In genomic region chr20:32793059-32793458, GRCh38 we compare ENCODE assay signal across 13 cellular contexts. TPM values are rescaled to one million over a fixed set of nuclear protein-coding genes. Genes with fewer than 3 reads are reported as not detected.
DNase-seq lines count a peak whose midpoint lies in the region; FAIRE-seq and TF ChIP-seq lines count a peak whose summit lies in the region.
"Had no signal": no experiment of that assay in that cellular context is flagged by ENCODE, and none has a peak within 500 bp of the region (broad histone marks: within the 10 kb centered on the region; RNA-seq: fewer than 3 reads in every experiment).

No MANE protein-coding gene starts in this region.

- H3K9me3 Mint-ChIP-seq in activated naive CD4-positive, alpha-beta T cell treated with anti-CD3 and anti-CD28 coated beads for 36 hours, result no peaks in the 10 kb centered on the region
- no peaks in the 10 kb centered on the region for H3K9me3 Mint-ChIP-seq in activated naive CD8-positive, alpha-beta T cell treated with anti-CD3 and anti-CD28 coated beads for 36 hours
- no peaks in the 10 kb centered on the region for H3K9me3 Mint-ChIP-seq in nephron
- H3K9me3 Mint-ChIP-seq: dendritic cell treated with granulocyte-macrophage colony-stimulating factor and Interleukin-4, amounts not matched to agents 40 ng/mL and 50 ng/mL, for 4 days had no signal

- peak; percentile 41 for FAIRE-seq in GM18507 (lab: Jason Lieb, UNC)

- no peaks in the 10 kb centered on the region for H3K36me3 Mint-ChIP-seq in activated naive CD4-positive, alpha-beta T cell treated with anti-CD3 and anti-CD28 coated beads for 36 hours (ENCODE audit: low read depth)
- no peaks in the 10 kb centered on the region for H3K36me3 Mint-ChIP-seq in activated naive CD8-positive, alpha-beta T cell treated with anti-CD3 and anti-CD28 coated beads for 36 hours
- H3K36me3 Mint-ChIP-seq in nephron (ENCODE audit: low read depth), result no peaks in the 10 kb centered on the region

- intact Hi-C loops in activated naive CD4-positive, alpha-beta T cell treated with anti-CD3 and anti-CD28 coated beads for 36 hours (cut with micrococcal nuclease), result loop anchor here (5.0 kb wide), 2 partner anchors 39 to 284 kb away; partner anchors contain the start of gene BPIFB4

- H3K4me1 Mint-ChIP-seq in activated naive CD4-positive, alpha-beta T cell treated with anti-CD3 and anti-CD28 coated beads for 36 hours (ENCODE audit: low read depth), result peaks cover 40% of the 10 kb centered on the region
- H3K4me1 Mint-ChIP-seq in activated naive CD8-positive, alpha-beta T cell treated with anti-CD3 and anti-CD28 coated beads for 36 hours, result peaks cover 44% of the 10 kb centered on the region
- H3K4me1 Mint-ChIP-seq in nephron, result peaks cover 58% of the 10 kb centered on the region

- no peaks in the 10 kb centered on the region for H3K27me3 Mint-ChIP-seq in activated naive CD4-positive, alpha-beta T cell treated with anti-CD3 and anti-CD28 coated beads for 36 hours (ENCODE audit: low read depth)
- no peaks in the 10 kb centered on the region for H3K27me3 Mint-ChIP-seq in activated naive CD8-positive, alpha-beta T cell treated with anti-CD3 and anti-CD28 coated beads for 36 hours
- no peaks in the 10 kb centered on the region for H3K27me3 Mint-ChIP-seq in nephron (ENCODE audit: low read depth)
- H3K27me3 Mint-ChIP-seq: dendritic cell treated with granulocyte-macrophage colony-stimulating factor and Interleukin-4, amounts not matched to agents 40 ng/mL and 50 ng/mL, for 4 days had no signal

- TF ChIP-seq CTCF in nephron (IDR thresholded peaks at IDR 0.05; ENCODE audit: unreplicated experiment in 3 of 3), result no peak

- H3K27ac Mint-ChIP-seq in activated naive CD4-positive, alpha-beta T cell treated with anti-CD3 and anti-CD28 coated beads for 36 hours, result peak overlapping the region; percentile 71
- H3K27ac Mint-ChIP-seq in activated naive CD8-positive, alpha-beta T cell treated with anti-CD3 and anti-CD28 coated beads for 36 hours, result peak overlapping the region; percentile 54
- peak overlapping the region in 2 of 3 experiments; percentile 66 to 76 for H3K27ac Mint-ChIP-seq in nephron
- H3K27ac Mint-ChIP-seq: dendritic cell treated with granulocyte-macrophage colony-stimulating factor and Interleukin-4, amounts not matched to agents 40 ng/mL and 50 ng/mL, for 4 days had no signal

- no peak for DNase-seq in activated naive CD4-positive, alpha-beta T cell treated with anti-CD3 and anti-CD28 coated beads for 36 hours
- no peak for DNase-seq in activated naive CD4-positive, alpha-beta T cell (lab: John Stamatoyannopoulos, UW)
- DNase-seq in GM18507 (ENCODE audit: extremely low spot score, insufficient read length, low read depth), result no peak
- no peak for DNase-seq in activated naive CD8-positive, alpha-beta T cell treated with anti-CD3 and anti-CD28 coated beads for 36 hours
- DNase-seq in T-helper 1 cell, result no peak
- no peak for DNase-seq in NCI-H2227 (lab: John Stamatoyannopoulos, UW; ENCODE audit: unreplicated experiment)
- DNase-seq in cerebellar cortex (ENCODE audit: low spot score), result no peak
- DNase-seq: activated gamma-delta T cell, NCI-H1092 treated with DMSO at 0.1 percent for 48 hours, NCI-H2107, NCI-H69 had no signal

- CTCF ChIA-PET in activated naive CD4-positive, alpha-beta T cell treated with anti-CD3 and anti-CD28 coated beads for 36 hours (lab: Charles Lee), result interaction anchor here (1.4 to 2.6 kb wide), 5 partner anchors 8 to 211 kb away, joined by 4 to 12 read pairs (median 5); partner anchors contain the start of gene SUN5

- H3K4me3 Mint-ChIP-seq in activated naive CD4-positive, alpha-beta T cell treated with anti-CD3 and anti-CD28 coated beads for 36 hours, result no peak overlapping the region
- H3K4me3 Mint-ChIP-seq in activated naive CD8-positive, alpha-beta T cell treated with anti-CD3 and anti-CD28 coated beads for 36 hours, result no peak overlapping the region
- no peak overlapping the region for H3K4me3 Mint-ChIP-seq in nephron
- H3K4me3 Mint-ChIP-seq: dendritic cell treated with granulocyte-macrophage colony-stimulating factor and Interleukin-4, amounts not matched to agents 40 ng/mL and 50 ng/mL, for 4 days had no signal

RNA-seq across cellular contexts. Expression of gene MAPRE1, which starts 26.7 kb away (rescaled TPM):
- 100 to 1,000 TPM; 119 to 127 TPM for total RNA-seq in activated naive CD4-positive, alpha-beta T cell treated with anti-CD3 and anti-CD28 coated beads for 36 hours
- 100 to 1,000 TPM; 154 to 156 TPM for total RNA-seq in activated naive CD8-positive, alpha-beta T cell treated with anti-CD3 and anti-CD28 coated beads for 36 hours

RNA-seq across cellular contexts. Expression of gene DNMT3B, which starts 30.9 kb away (rescaled TPM):
- 1 to 10 TPM; 2.0 to 2.2 TPM for total RNA-seq in activated naive CD4-positive, alpha-beta T cell treated with anti-CD3 and anti-CD28 coated beads for 36 hours
- 1 to 10 TPM; 2.6 TPM for total RNA-seq in activated naive CD8-positive, alpha-beta T cell treated with anti-CD3 and anti-CD28 coated beads for 36 hours

RNA-seq across cellular contexts. Expression of gene COMMD7, which starts 49.8 kb away (rescaled TPM):
- 10 to 100 TPM; 33.8 to 36.6 TPM for total RNA-seq in activated naive CD4-positive, alpha-beta T cell treated with anti-CD3 and anti-CD28 coated beads for 36 hours
- total RNA-seq in activated naive CD8-positive, alpha-beta T cell treated with anti-CD3 and anti-CD28 coated beads for 36 hours, result 10 to 100 TPM; 31.2 to 31.5 TPM
